In genomic region chr3:122665226-122665786, GRCh38 we compare ENCODE assay signal across 15 cellular contexts. TPM values are rescaled to one million over a fixed set of nuclear protein-coding genes. Genes with fewer than 3 reads are reported as not detected.
A peak's percentile ranks its signal among the peaks of the same experiment; 100 is the strongest.
DNase-seq lines count a peak whose midpoint lies in the region; ATAC-seq and TF ChIP-seq lines count a peak whose summit lies in the region.
"Had no signal": no experiment of that assay in that cellular context is flagged by ENCODE, and none has a peak within 500 bp of the region (broad histone marks: within the 10 kb centered on the region; RNA-seq: fewer than 3 reads in every experiment).

No MANE protein-coding gene starts in this region.

- no peaks in the 10 kb centered on the region for H3K36me3 Mint-ChIP-seq in activated naive CD8-positive, alpha-beta T cell treated with anti-CD3 and anti-CD28 coated beads, Interleukin-2, amount 50 U/mL, for 24 hours (ENCODE audit: low read depth)
- no peaks in the 10 kb centered on the region for H3K36me3 Mint-ChIP-seq in Calu3 (ENCODE audit: insufficient read depth, unreplicated experiment)
- H3K36me3 Mint-ChIP-seq: CD4-positive, alpha-beta memory T cell had no signal

- no peak overlapping the region for H3K27ac Mint-ChIP-seq in activated naive CD8-positive, alpha-beta T cell treated with anti-CD3 and anti-CD28 coated beads, Interleukin-2, amount 50 U/mL, for 24 hours
- H3K27ac Mint-ChIP-seq in Calu3 (ENCODE audit: unreplicated experiment), result no peak overlapping the region
- H3K27ac Mint-ChIP-seq: CD4-positive, alpha-beta memory T cell had no signal

- no peak overlapping the region for H3K4me3 Mint-ChIP-seq in activated naive CD8-positive, alpha-beta T cell treated with anti-CD3 and anti-CD28 coated beads, Interleukin-2, amount 50 U/mL, for 24 hours
- H3K4me3 Mint-ChIP-seq in Calu3 (ENCODE audit: low read depth, unreplicated experiment), result no peak overlapping the region
- H3K4me3 Mint-ChIP-seq: CD4-positive, alpha-beta memory T cell had no signal

- intact Hi-C loops in Calu3 (cut with micrococcal nuclease; ENCODE audit: unreplicated experiment), result no loop called here

- no peak for TF ChIP-seq CTCF in Calu3 (IDR thresholded peaks at IDR 0.05; ENCODE audit: unreplicated experiment)

- ATAC-seq in SK-N-SH treated with all-trans-retinoic acid at 6 μM for 48 hours (no peak), GM18511 (IDR thresholded peaks at IDR 0.05; ENCODE audit: unreplicated experiment) (no peak)
- no peak for ATAC-seq in activated naive CD8-positive, alpha-beta T cell treated with anti-CD3 and anti-CD28 coated beads, Interleukin-2, amount 50 U/mL, for 24 hours

- H3K27me3 Mint-ChIP-seq in activated naive CD8-positive, alpha-beta T cell treated with anti-CD3 and anti-CD28 coated beads, Interleukin-2, amount 50 U/mL, for 24 hours, result peaks cover 3% of the 10 kb centered on the region
- H3K27me3 Mint-ChIP-seq in Calu3 (ENCODE audit: unreplicated experiment), result peaks cover 13% of the 10 kb centered on the region
- H3K27me3 Mint-ChIP-seq: CD4-positive, alpha-beta memory T cell had no signal

- peaks cover 25% of the 10 kb centered on the region for H3K4me1 Mint-ChIP-seq in activated naive CD8-positive, alpha-beta T cell treated with anti-CD3 and anti-CD28 coated beads, Interleukin-2, amount 50 U/mL, for 24 hours
- peaks cover 11% of the 10 kb centered on the region for H3K4me1 Mint-ChIP-seq in Calu3 (ENCODE audit: low read depth, unreplicated experiment)

- DNase-seq in DMS 273 (lab: John Stamatoyannopoulos, UW; ENCODE audit: unreplicated experiment) (peak; percentile 90), NCI-H2171 (lab: John Stamatoyannopoulos, UW) (peak; percentile 40), NCI-H69 (lab: John Stamatoyannopoulos, UW) (peak; percentile 72), SKM-1 (lab: John Stamatoyannopoulos, UW; ENCODE audit: unreplicated experiment) (no peak), Calu3 (no peak)
- DNase-seq in activated naive CD8-positive, alpha-beta T cell treated with anti-CD3 and anti-CD28 coated beads, Interleukin-2, amount 50 U/mL, for 24 hours, result no peak
- DNase-seq: CD4-positive, alpha-beta memory T cell; H7; MV-4-11; NCI-H187 treated with DMSO at 0.1 percent for 48 hours; NCI-H510A treated with DMSO at 0.1 percent for 48 hours; NK-92 treated with Interleukin-12 subunit alpha and Interleukin-12 subunit beta, amount 100 ng/mL, for 24 hours; Right ventricle myocardium superior had no signal

- H3K9me3 Mint-ChIP-seq in activated naive CD8-positive, alpha-beta T cell treated with anti-CD3 and anti-CD28 coated beads, Interleukin-2, amount 50 U/mL, for 24 hours, result no peaks in the 10 kb centered on the region
- H3K9me3 Mint-ChIP-seq in Calu3 (ENCODE audit: low read depth, unreplicated experiment), result peaks cover 9% of the 10 kb centered on the region

- CTCF ChIA-PET in Calu3 (lab: Charles Lee), result no interaction called here

- BruUV-seq in Calu3 (replicated peaks; lab: Mats Ljungman, UMichigan), result no TSS peak

TF ChIP-seq in SK-N-SH treated with all-trans-retinoic acid at 6 μM for 48 hours, 23 proteins besides CTCF, POLR2A, EP300 and RAD21:
- TF ChIP-seq ZC3H10 (CRISPR knock-in tag; IDR thresholded peaks at IDR 0.05), result no peak
- peak; percentile 77 for TF ChIP-seq TSHZ2 (CRISPR knock-in tag; IDR thresholded peaks at IDR 0.05)
- peak; percentile 66 for TF ChIP-seq TCF4 (CRISPR knock-in tag; IDR thresholded peaks at IDR 0.05; ENCODE audit: borderline replicate concordance)
- TF ChIP-seq PATZ1 (CRISPR knock-in tag; IDR thresholded peaks at IDR 0.05; ENCODE audit: borderline replicate concordance), result no peak
- TF ChIP-seq PPARA (CRISPR knock-in tag; IDR thresholded peaks at IDR 0.05; ENCODE audit: borderline replicate concordance), result no peak

RNA-seq across cellular contexts. Expression of gene PARP14, which starts 15.3 kb away (rescaled TPM):
- 95.5 and 168 TPM in 2 replicates for total RNA-seq in Calu3 (2022)

Comparison
In these comparisons a context has a peak if more than half of its experiments do, and no peak if none do; other contexts are left out.
1. DNase-seq: peak in DMS 273 (single experiment), NCI-H2171 (single experiment) and NCI-H69 (single experiment); none in SKM-1 (single experiment), activated naive CD8-positive, alpha-beta T cell treated with anti-CD3 and anti-CD28 coated beads, Interleukin-2, amount 50 U/mL, for 24 hours (single experiment) and Calu3 (single experiment).